ENCODE assay signal across 11 cellular contexts in genomic region chr16:58516768-58517107, GRCh38. TPM values are rescaled to one million over a fixed set of nuclear protein-coding genes. Genes with fewer than 3 reads are reported as not detected.
DNase-seq lines count a peak whose midpoint lies in the region; ATAC-seq and TF ChIP-seq lines count a peak whose summit lies in the region.
"Had no signal": no experiment of that assay in that cellular context is flagged by ENCODE, and none has a peak within 500 bp of the region (broad histone marks: within the 10 kb centered on the region; RNA-seq: fewer than 3 reads in every experiment).

No MANE protein-coding gene starts in this region.

- TF ChIP-seq EP300 in gastroesophageal sphincter (IDR thresholded peaks at IDR 0.05): no peak

- H3K9ac ChIP-seq in HUES48 (ENCODE audit: low read depth, low read length): no peak overlapping the region

- peaks cover 39% of the 10 kb centered on the region for H3K36me3 ChIP-seq in CD4-positive, CD25-positive, alpha-beta regulatory T cell (ENCODE audit: control insufficient read depth, insufficient read depth, low read length)
- H3K36me3 ChIP-seq in HUES48 (ENCODE audit: control insufficient read depth, insufficient read depth, low read length) (peaks cover 54% of the 10 kb centered on the region), gastroesophageal sphincter (peaks cover 0 to 53% of the 10 kb centered on the region in 2 donors)

- peaks cover 20% of the 10 kb centered on the region for H3K36me3 Mint-ChIP-seq in CD4-positive, CD25-positive, alpha-beta regulatory T cell
- H3K36me3 Mint-ChIP-seq in activated naive CD8-positive, alpha-beta T cell: peaks cover 5% of the 10 kb centered on the region
- H3K36me3 Mint-ChIP-seq in naive B cell: peaks cover 0 to 11% of the 10 kb centered on the region in 2 donors

- no peaks in the 10 kb centered on the region for H3K27me3 Mint-ChIP-seq in CD4-positive, CD25-positive, alpha-beta regulatory T cell
- H3K27me3 Mint-ChIP-seq in activated naive CD8-positive, alpha-beta T cell: no peaks in the 10 kb centered on the region
- no peaks in the 10 kb centered on the region for H3K27me3 Mint-ChIP-seq in naive B cell

- peaks cover 12 to 36% (median 21%) of the 10 kb centered on the region in 4 donors for H3K4me1 Mint-ChIP-seq in CD4-positive, CD25-positive, alpha-beta regulatory T cell
- peaks cover 29% of the 10 kb centered on the region for H3K4me1 Mint-ChIP-seq in activated naive CD8-positive, alpha-beta T cell (ENCODE audit: low read depth)
- H3K4me1 Mint-ChIP-seq in naive B cell: peaks cover 13 to 24% (median 23%) of the 10 kb centered on the region in 3 donors

- no peaks in the 10 kb centered on the region for H3K9me3 ChIP-seq in CD4-positive, CD25-positive, alpha-beta regulatory T cell (ENCODE audit: control insufficient read depth in 2 of 2, low read length in 2 of 2)
- H3K9me3 ChIP-seq in HUES48 (ENCODE audit: control insufficient read depth, insufficient read depth, low read length): no peaks in the 10 kb centered on the region
- H3K9me3 ChIP-seq in gastroesophageal sphincter: no peaks in the 10 kb centered on the region
- H3K9me3 ChIP-seq: spleen had no signal

- peak overlapping the region; percentile 81 to 91 (median 82) for H3K4me3 Mint-ChIP-seq in CD4-positive, CD25-positive, alpha-beta regulatory T cell
- peak overlapping the region; percentile 72 for H3K4me3 Mint-ChIP-seq in activated naive CD8-positive, alpha-beta T cell
- H3K4me3 Mint-ChIP-seq in naive B cell: peak overlapping the region; percentile 68 to 95 (median 78)

- no peak for ATAC-seq in CD4-positive, CD25-positive, alpha-beta regulatory T cell (ENCODE audit: low read depth in 2 of 2)
- ATAC-seq in naive B cell (ENCODE audit: low read depth in 2 of 2) (no peak), gastroesophageal sphincter (no peak)

- H3K9me3 Mint-ChIP-seq in CD4-positive, CD25-positive, alpha-beta regulatory T cell: no peaks in the 10 kb centered on the region
- H3K9me3 Mint-ChIP-seq in activated naive CD8-positive, alpha-beta T cell (ENCODE audit: low read depth): no peaks in the 10 kb centered on the region
- H3K9me3 Mint-ChIP-seq in naive B cell: no peaks in the 10 kb centered on the region

- H3K4me3 ChIP-seq in CD4-positive, CD25-positive, alpha-beta regulatory T cell (ENCODE audit: low read depth, low read length): no peak overlapping the region
- H3K4me3 ChIP-seq in HUES48 (ENCODE audit: low read depth, low read length) (peak overlapping the region; percentile 89), gastroesophageal sphincter (peak overlapping the region in 1 of 2 donors; percentile 92)

- H3K27me3 ChIP-seq in CD4-positive, CD25-positive, alpha-beta regulatory T cell (ENCODE audit: control insufficient read depth, insufficient read depth, low read length): no peaks in the 10 kb centered on the region
- H3K27me3 ChIP-seq in HUES48 (ENCODE audit: control insufficient read depth, insufficient read depth, low read length): no peaks in the 10 kb centered on the region
- H3K27me3 ChIP-seq in gastroesophageal sphincter: no peaks in the 10 kb centered on the region
- H3K27me3 ChIP-seq: spleen had no signal

- no peak overlapping the region for H3K27ac ChIP-seq in CD4-positive, CD25-positive, alpha-beta regulatory T cell (ENCODE audit: insufficient read depth, low read length, poor library complexity, severe bottlenecking)
- no peak overlapping the region for H3K27ac ChIP-seq in HUES48 (ENCODE audit: low read depth, low read length)
- H3K27ac ChIP-seq in gastroesophageal sphincter: peak overlapping the region in 2 of 4 donors; percentile 82 to 87

- peaks cover 13% of the 10 kb centered on the region for H3K4me1 ChIP-seq in CD4-positive, CD25-positive, alpha-beta regulatory T cell (ENCODE audit: control insufficient read depth, insufficient read depth, low read length, poor library complexity, severe bottlenecking)
- H3K4me1 ChIP-seq in HUES48 (ENCODE audit: control insufficient read depth, insufficient read depth, low read length): peaks cover 12% of the 10 kb centered on the region
- peaks cover 0 to 27% (median 5%) of the 10 kb centered on the region in 3 donors for H3K4me1 ChIP-seq in gastroesophageal sphincter

- H3K27ac Mint-ChIP-seq in CD4-positive, CD25-positive, alpha-beta regulatory T cell: peak overlapping the region; percentile 3 to 79 (median 59)
- H3K27ac Mint-ChIP-seq in activated naive CD8-positive, alpha-beta T cell: peak overlapping the region; percentile 54
- peak overlapping the region in 2 of 6 donors; percentile 67 to 92 for H3K27ac Mint-ChIP-seq in naive B cell

- no peak for TF ChIP-seq CTCF in gastroesophageal sphincter (IDR thresholded peaks at IDR 0.05)

- 78 to 88% methylated on average over 2 to 4 of the region's 4 CpGs for WGBS in gastroesophageal sphincter (ENCODE audit: low coverage in 1 of 2), 2 donors

- TF ChIP-seq POLR2A in gastroesophageal sphincter (IDR thresholded peaks at IDR 0.05): no peak

- no peak for DNase-seq in CD4-positive, CD25-positive, alpha-beta regulatory T cell
- DNase-seq in naive B cell: no peak
- no peak for DNase-seq in stimulated activated naive CD4-positive, alpha-beta T cell treated with Interleukin-2 at 50 U/mL for 16 hours (lab: John Stamatoyannopoulos, UW)
- DNase-seq in AML-193 (lab: John Stamatoyannopoulos, UW): no peak
- no peak for DNase-seq in cortex of kidney (lab: John Stamatoyannopoulos, UW)
- DNase-seq: anterior cingulate cortex, NCI-H524 treated with DMSO at 0.1 percent for 48 hours had no signal

RNA-seq across cellular contexts. Expression of gene SETD6, which starts 1.4 kb away (rescaled TPM):
- 17.5 TPM for total RNA-seq in CD4-positive, CD25-positive, alpha-beta regulatory T cell
- 10 to 100 TPM in 1 of 4 donors, 1 to 10 TPM in 3; 6.3 to 11.5 (median 8.4) TPM for polyA plus RNA-seq in CD4-positive, CD25-positive, alpha-beta regulatory T cell
- 1 to 10 TPM; 1.3 to 9.6 (median 7.6) TPM for polyA plus RNA-seq in naive B cell (ENCODE audit: low read depth in 6 of 6)
- total RNA-seq in gastroesophageal sphincter: 10 to 100 TPM; 15.5 to 19.8 (median 17.5) TPM

RNA-seq across cellular contexts. Expression of gene NDRG4, which starts 16.8 kb away (rescaled TPM):
- 0.52 TPM for total RNA-seq in CD4-positive, CD25-positive, alpha-beta regulatory T cell
- under 1 TPM in 2 of 4 donors, not detected in 2; 0.15 to 0.40 TPM for polyA plus RNA-seq in CD4-positive, CD25-positive, alpha-beta regulatory T cell
- under 1 TPM in 3 of 6 donors, not detected in 3; 0.17 to 0.79 (median 0.27) TPM for polyA plus RNA-seq in naive B cell (ENCODE audit: low read depth in 6 of 6)
- total RNA-seq in gastroesophageal sphincter: 1 to 10 TPM; 1.9 to 8.0 (median 7.0) TPM
